19 cellular contexts compared by ENCODE assay signal in the genomic region with DNA sequence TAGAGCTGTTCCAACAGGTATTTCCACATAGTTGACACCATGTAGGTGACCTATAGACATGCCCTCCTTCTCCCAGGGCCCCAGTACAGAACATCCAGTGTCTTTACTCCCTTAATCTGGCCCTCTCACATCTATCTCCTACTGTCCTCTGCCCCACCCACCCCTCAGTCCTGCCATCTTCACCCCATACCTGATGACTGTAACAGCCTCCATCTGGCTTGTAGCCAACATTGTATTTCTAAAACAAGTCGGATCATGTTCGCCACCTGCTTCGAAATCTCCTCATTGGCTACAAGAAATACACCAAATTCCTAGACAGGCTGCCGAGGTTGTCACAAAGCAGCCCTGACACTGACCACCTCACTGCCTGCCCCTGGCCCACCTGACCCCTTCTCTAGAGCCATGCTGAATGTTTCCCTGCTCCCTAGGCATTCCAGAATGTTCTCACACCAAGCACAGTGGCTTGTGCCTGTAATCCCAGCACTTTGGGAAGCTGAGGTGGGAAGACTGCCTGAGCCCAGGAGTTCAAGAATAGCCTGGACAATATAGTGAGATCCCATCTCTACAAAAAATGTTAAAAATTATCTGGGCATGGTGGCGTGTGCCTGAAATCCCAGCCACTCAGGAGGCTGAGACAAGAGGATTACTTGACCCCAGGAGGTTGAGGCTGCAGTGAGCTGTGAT. TPM values are rescaled to one million over a fixed set of nuclear protein-coding genes. Genes with fewer than 3 reads are reported as not detected.
DNase-seq lines count a peak whose midpoint lies in the region; ATAC-seq and TF ChIP-seq lines count a peak whose summit lies in the region.
"Had no signal": no experiment of that assay in that cellular context is flagged by ENCODE, and none has a peak within 500 bp of the region (broad histone marks: within the 10 kb centered on the region; RNA-seq: fewer than 3 reads in every experiment).

No MANE protein-coding gene starts in this region.

- POLR2A ChIA-PET in activated CD8-positive, alpha-beta T cell treated with anti-CD3 and anti-CD28 coated beads for 36 hours (lab: Charles Lee), result interaction anchor here (0.6 to 1.1 kb wide), 3 partner anchors 24 to 420 kb away, joined by 3 to 4 read pairs (median 4); no protein-coding TSS in a partner anchor
- POLR2A ChIA-PET in activated CD8-positive, alpha-beta T cell treated with anti-CD3 and anti-CD28 coated beads, Interleukin-2, amount 10 ng/mL, durations not matched to agents 7 days and 5 days (lab: Charles Lee), result interaction anchor here (0.6 kb wide), 1 partner anchor 11 kb away, joined by 3 read pairs; no protein-coding TSS in a partner anchor
- POLR2A ChIA-PET in activated CD4-positive, alpha-beta memory T cell treated with anti-CD3 and anti-CD28 coated beads, Interleukin-2, amount 10 ng/mL, durations not matched to agents 7 days and 5 days (lab: Charles Lee), result interaction anchor here (1.3 to 2.5 kb wide), 4 partner anchors 15 to 67 kb away, joined by 4 to 10 read pairs (median 6); a partner anchor contains a TSS

- H3K36me3 Mint-ChIP-seq in activated CD8-positive, alpha-beta T cell treated with anti-CD3 and anti-CD28 coated beads for 36 hours (ENCODE audit: low read depth), result peaks cover 49% of the 10 kb centered on the region
- peaks cover 3% of the 10 kb centered on the region for H3K36me3 Mint-ChIP-seq in activated CD8-positive, alpha-beta T cell treated with anti-CD3 and anti-CD28 coated beads, Interleukin-2, amount 10 ng/mL, durations not matched to agents 7 days and 5 days (ENCODE audit: low read depth)
- H3K36me3 Mint-ChIP-seq in activated CD4-positive, alpha-beta memory T cell treated with anti-CD3 and anti-CD28 coated beads, Interleukin-2, amount 10 ng/mL, durations not matched to agents 7 days and 5 days (ENCODE audit: low read depth), result peaks cover 56% of the 10 kb centered on the region
- peaks cover 0 to 13% of the 10 kb centered on the region in 2 donors for H3K36me3 Mint-ChIP-seq in naive B cell

- H3K9me3 Mint-ChIP-seq in activated CD8-positive, alpha-beta T cell treated with anti-CD3 and anti-CD28 coated beads for 36 hours, result no peaks in the 10 kb centered on the region
- H3K9me3 Mint-ChIP-seq in activated CD8-positive, alpha-beta T cell treated with anti-CD3 and anti-CD28 coated beads, Interleukin-2, amount 10 ng/mL, durations not matched to agents 7 days and 5 days (ENCODE audit: insufficient read depth), result no peaks in the 10 kb centered on the region
- no peaks in the 10 kb centered on the region for H3K9me3 Mint-ChIP-seq in activated CD4-positive, alpha-beta memory T cell treated with anti-CD3 and anti-CD28 coated beads, Interleukin-2, amount 10 ng/mL, durations not matched to agents 7 days and 5 days
- H3K9me3 Mint-ChIP-seq in naive B cell, result peaks cover 0 to 1% (median 0%) of the 10 kb centered on the region in 7 donors

- no peak for DNase-seq in activated CD8-positive, alpha-beta T cell treated with anti-CD3 and anti-CD28 coated beads for 36 hours
- no peak for DNase-seq in activated CD8-positive, alpha-beta T cell treated with anti-CD3 and anti-CD28 coated beads, Interleukin-2, amount 10 ng/mL, durations not matched to agents 7 days and 5 days
- DNase-seq in GM12864 (ENCODE audit: low read depth), result no peak
- DNase-seq in activated CD4-positive, alpha-beta memory T cell treated with anti-CD3 and anti-CD28 coated beads, Interleukin-2, amount 10 ng/mL, durations not matched to agents 7 days and 5 days, result no peak
- DNase-seq in naive B cell, result no peak
- DNase-seq in cortex of kidney (lab: John Stamatoyannopoulos, UW), result no peak
- DNase-seq: activated CD8-positive, alpha-beta memory T cell treated with anti-CD3 and anti-CD28 coated beads, Interleukin-2, amount 50 U/mL, for 4 hours; anterior cingulate cortex; NCI-H1436 treated with DMSO at 0.1 percent for 48 hours; NCI-H526 treated with DMSO at 0.1 percent for 48 hours; stomach; SW 1271; WERI-Rb-1 had no signal

- peak overlapping the region; percentile 16 for H3K4me3 Mint-ChIP-seq in activated CD8-positive, alpha-beta T cell treated with anti-CD3 and anti-CD28 coated beads for 36 hours
- H3K4me3 Mint-ChIP-seq in activated CD8-positive, alpha-beta T cell treated with anti-CD3 and anti-CD28 coated beads, Interleukin-2, amount 10 ng/mL, durations not matched to agents 7 days and 5 days, result no peak overlapping the region
- no peak overlapping the region for H3K4me3 Mint-ChIP-seq in activated CD4-positive, alpha-beta memory T cell treated with anti-CD3 and anti-CD28 coated beads, Interleukin-2, amount 10 ng/mL, durations not matched to agents 7 days and 5 days
- peak overlapping the region; percentile 60 to 98 (median 90) for H3K4me3 Mint-ChIP-seq in naive B cell

- no peak for TF ChIP-seq CTCF in activated CD8-positive, alpha-beta T cell treated with anti-CD3 and anti-CD28 coated beads for 36 hours (IDR thresholded peaks at IDR 0.05)
- TF ChIP-seq CTCF in GM12864 (IDR thresholded peaks at IDR 0.05; ENCODE audit: low read depth, low read length, missing control alignments), result no peak

- ATAC-seq in activated CD8-positive, alpha-beta T cell treated with anti-CD3 and anti-CD28 coated beads for 36 hours, result no peak
- ATAC-seq in activated CD8-positive, alpha-beta T cell treated with anti-CD3 and anti-CD28 coated beads, Interleukin-2, amount 10 ng/mL, durations not matched to agents 7 days and 5 days, result no peak
- no peak for ATAC-seq in naive B cell (ENCODE audit: low read depth in 2 of 2)
- ATAC-seq in GM18498 (IDR thresholded peaks at IDR 0.05; ENCODE audit: unreplicated experiment), result no peak
- ATAC-seq in activated CD4-positive, CD25-positive, alpha-beta regulatory T cell treated with anti-CD3 and anti-CD28 coated beads, Interleukin-2, amount 50 U/mL, for 24 hours, result no peak

- H3K4me1 Mint-ChIP-seq in activated CD8-positive, alpha-beta T cell treated with anti-CD3 and anti-CD28 coated beads for 36 hours (ENCODE audit: low read depth), result peaks cover 55% of the 10 kb centered on the region
- H3K4me1 Mint-ChIP-seq in activated CD8-positive, alpha-beta T cell treated with anti-CD3 and anti-CD28 coated beads, Interleukin-2, amount 10 ng/mL, durations not matched to agents 7 days and 5 days (ENCODE audit: low read depth), result peaks cover 37% of the 10 kb centered on the region
- H3K4me1 Mint-ChIP-seq in activated CD4-positive, alpha-beta memory T cell treated with anti-CD3 and anti-CD28 coated beads, Interleukin-2, amount 10 ng/mL, durations not matched to agents 7 days and 5 days, result peaks cover 55% of the 10 kb centered on the region
- H3K4me1 Mint-ChIP-seq in naive B cell, result peaks cover 76 to 96% (median 91%) of the 10 kb centered on the region in 3 donors

- H3K27ac Mint-ChIP-seq in activated CD8-positive, alpha-beta T cell treated with anti-CD3 and anti-CD28 coated beads for 36 hours, result peak overlapping the region; percentile 55
- H3K27ac Mint-ChIP-seq in activated CD8-positive, alpha-beta T cell treated with anti-CD3 and anti-CD28 coated beads, Interleukin-2, amount 10 ng/mL, durations not matched to agents 7 days and 5 days, result no peak overlapping the region
- peak overlapping the region; percentile 12 for H3K27ac Mint-ChIP-seq in activated CD4-positive, alpha-beta memory T cell treated with anti-CD3 and anti-CD28 coated beads, Interleukin-2, amount 10 ng/mL, durations not matched to agents 7 days and 5 days
- peak overlapping the region; percentile 99 to 100 (median 100) for H3K27ac Mint-ChIP-seq in naive B cell
- H3K27ac Mint-ChIP-seq: progenitor cell of endocrine pancreas had no signal

- H3K4me3 ChIP-seq in GM12864 (ENCODE audit: low read depth, low read length), result peak overlapping the region; percentile 12; the same call in 1 of the 2 replicates
- H3K4me3 ChIP-seq: stomach, vagina had no signal

- intact Hi-C loops in activated CD8-positive, alpha-beta T cell treated with anti-CD3 and anti-CD28 coated beads for 36 hours (cut with micrococcal nuclease), result no loop called here

- H3K27me3 Mint-ChIP-seq in activated CD8-positive, alpha-beta T cell treated with anti-CD3 and anti-CD28 coated beads for 36 hours, result no peaks in the 10 kb centered on the region
- H3K27me3 Mint-ChIP-seq in activated CD8-positive, alpha-beta T cell treated with anti-CD3 and anti-CD28 coated beads, Interleukin-2, amount 10 ng/mL, durations not matched to agents 7 days and 5 days (ENCODE audit: low read depth), result no peaks in the 10 kb centered on the region
- H3K27me3 Mint-ChIP-seq in activated CD4-positive, alpha-beta memory T cell treated with anti-CD3 and anti-CD28 coated beads, Interleukin-2, amount 10 ng/mL, durations not matched to agents 7 days and 5 days, result no peaks in the 10 kb centered on the region
- H3K27me3 Mint-ChIP-seq in naive B cell, result no peaks in the 10 kb centered on the region

- CTCF ChIA-PET in activated CD8-positive, alpha-beta T cell treated with anti-CD3 and anti-CD28 coated beads for 36 hours (lab: Charles Lee), result interaction anchor here (0.9 to 2.2 kb wide), 5 partner anchors 32 to 450 kb away, joined by 3 to 14 read pairs (median 9); a partner anchor contains a TSS
- CTCF ChIA-PET in activated CD8-positive, alpha-beta T cell treated with anti-CD3 and anti-CD28 coated beads, Interleukin-2, amount 10 ng/mL, durations not matched to agents 7 days and 5 days (lab: Charles Lee), result interaction anchor here (1.2 kb wide), 1 partner anchor 47 kb away, joined by 6 read pairs; no protein-coding TSS in a partner anchor
- CTCF ChIA-PET in activated CD4-positive, alpha-beta memory T cell treated with anti-CD3 and anti-CD28 coated beads, Interleukin-2, amount 10 ng/mL, durations not matched to agents 7 days and 5 days (lab: Charles Lee), result interaction anchor here (1.2 to 2.0 kb wide), 2 partner anchors 16 to 38 kb away, joined by 4 to 7 read pairs; no protein-coding TSS in a partner anchor

RNA-seq across cellular contexts. Expression of a gene that starts 6.0 kb away (rescaled TPM):
- total RNA-seq in activated CD8-positive, alpha-beta T cell treated with anti-CD3 and anti-CD28 coated beads for 36 hours, result 10 to 100 TPM; 37.7 to 39.0 TPM
- 1 to 10 TPM; 6.0 to 6.1 TPM for total RNA-seq in activated CD8-positive, alpha-beta T cell treated with anti-CD3 and anti-CD28 coated beads, Interleukin-2, amount 10 ng/mL, durations not matched to agents 7 days and 5 days
- 10 to 100 TPM; 37.4 to 37.6 TPM for total RNA-seq in activated CD4-positive, alpha-beta memory T cell treated with anti-CD3 and anti-CD28 coated beads, Interleukin-2, amount 10 ng/mL, durations not matched to agents 7 days and 5 days
- polyA plus RNA-seq in naive B cell (ENCODE audit: low read depth in 6 of 6), result 1 to 10 TPM; 4.7 to 9.2 (median 7.3) TPM
- total RNA-seq: endothelial cell of umbilical vein, HT-29 had no signal

Comparison
In these comparisons a context has a peak if more than half of its experiments do, and no peak if none do; other contexts are left out.
1. H3K4me3 Mint-ChIP-seq: peak in activated CD8-positive, alpha-beta T cell treated with anti-CD3 and anti-CD28 coated beads for 36 hours (single experiment) and naive B cell (8 of 8); none in activated CD8-positive, alpha-beta T cell treated with anti-CD3 and anti-CD28 coated beads, Interleukin-2, amount 10 ng/mL, durations not matched to agents 7 days and 5 days (single experiment) and activated CD4-positive, alpha-beta memory T cell treated with anti-CD3 and anti-CD28 coated beads, Interleukin-2, amount 10 ng/mL, durations not matched to agents 7 days and 5 days (single experiment).
2. RNA of a gene that starts 6.0 kb away (total RNA-seq): 37.7 to 39.0 TPM in activated CD8-positive, alpha-beta T cell treated with anti-CD3 and anti-CD28 coated beads for 36 hours and 37.4 to 37.6 TPM in activated CD4-positive, alpha-beta memory T cell treated with anti-CD3 and anti-CD28 coated beads, Interleukin-2, amount 10 ng/mL, durations not matched to agents 7 days and 5 days; 6.0 to 6.1 TPM in activated CD8-positive, alpha-beta T cell treated with anti-CD3 and anti-CD28 coated beads, Interleukin-2, amount 10 ng/mL, durations not matched to agents 7 days and 5 days; every median in the first group is over 4 times any median in the second.